19 cellular contexts compared by ENCODE assay signal in the genomic region with DNA sequence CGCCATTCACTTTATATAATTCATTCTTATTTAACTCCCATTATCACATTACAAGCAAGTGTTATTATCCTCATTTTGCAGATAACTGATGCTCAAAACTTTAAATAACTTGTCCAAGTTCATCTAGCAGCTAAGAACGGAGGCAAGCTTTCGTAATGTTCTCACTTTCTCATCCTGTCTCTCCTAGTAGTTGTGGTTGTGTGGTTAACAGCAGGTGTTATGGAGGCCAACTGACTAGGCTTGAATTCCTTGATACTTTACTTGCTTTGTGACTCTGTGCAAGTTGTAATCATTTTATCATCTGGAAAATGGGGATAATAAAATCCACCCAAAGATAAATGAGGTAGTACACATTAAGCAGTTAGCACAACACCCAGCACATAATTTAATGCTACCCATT.
DNase-seq lines count a peak whose midpoint lies in the region; ATAC-seq and TF ChIP-seq lines count a peak whose summit lies in the region.
"Had no signal": no experiment of that assay in that cellular context is flagged by ENCODE, and none has a peak within 500 bp of the region (broad histone marks: within the 10 kb centered on the region; RNA-seq: fewer than 3 reads in every experiment).

No MANE protein-coding gene starts in this region.

- no peaks in the 10 kb centered on the region for H3K36me3 ChIP-seq in neuron (ENCODE audit: insufficient read depth, low read length)
- H3K36me3 ChIP-seq in psoas muscle (ENCODE audit: insufficient read depth in 1 of 2, low read depth in 1 of 2): no peaks in the 10 kb centered on the region
- H3K36me3 ChIP-seq: breast epithelium, thoracic aorta had no signal

- H3K27me3 ChIP-seq in neuron (ENCODE audit: insufficient read depth, low read length) (no peaks in the 10 kb centered on the region), psoas muscle (ENCODE audit: insufficient read depth in 3 of 3, low read length in 2 of 3) (no peaks in the 10 kb centered on the region)
- H3K27me3 ChIP-seq: breast epithelium, dorsolateral prefrontal cortex had no signal

- H3K27ac ChIP-seq in psoas muscle: no peak overlapping the region
- H3K27ac ChIP-seq: breast epithelium, dorsolateral prefrontal cortex, thoracic aorta had no signal

- DNase-seq in SIG-M5 (lab: John Stamatoyannopoulos, UW): peak; percentile 7
- no peak for DNase-seq in psoas muscle
- no peak for DNase-seq in cerebellar nuclear complex (lab: John Stamatoyannopoulos, UW)
- no peak for DNase-seq in NCI-H2171 (lab: John Stamatoyannopoulos, UW)
- DNase-seq: activated CD4-positive, alpha-beta T cell treated with anti-CD3 and anti-CD28 coated beads, Interleukin-2, amount 50 U/mL, for 48 hours; activated naive CD4-positive, alpha-beta T cell treated with anti-CD3 and anti-CD28 coated beads, Interleukin-2, amount 10 ng/mL, durations not matched to agents 7 days and 5 days; activated T-cell treated with anti-CD3 and anti-CD28 coated beads, Interleukin-2, amount 50 U/mL, for 1 hour; dorsolateral prefrontal cortex; GDM1; HCEC 1CT; NCI-H1105 treated with DMSO at 0.1 percent for 48 hours; NCI-H2171 treated with DMSO at 0.1 percent for 48 hours; NCI-H82 had no signal

- ATAC-seq in GM21423 (IDR thresholded peaks at IDR 0.05; ENCODE audit: unreplicated experiment) (peak; percentile 46), HG03159 (IDR thresholded peaks at IDR 0.05; ENCODE audit: unreplicated experiment) (peak; percentile 68), psoas muscle (no peak)

- H2AFZ ChIP-seq in neuron (ENCODE audit: low read depth, low read length): peak overlapping the region; percentile 11

- 87 to 95% (median 90%) methylated on average over 3 of the region's 3 CpGs for WGBS in psoas muscle, 3 donors

- no peak for TF ChIP-seq CTCF in psoas muscle (IDR thresholded peaks at IDR 0.05)

- intact Hi-C loops in psoas muscle (cut with DNase I): no loop called here

- H3K4me3 ChIP-seq in neuron (ENCODE audit: low read length) (no peak overlapping the region), psoas muscle (no peak overlapping the region)
- H3K4me3 ChIP-seq: breast epithelium, smooth muscle cell, thoracic aorta had no signal

- H3K4me1 ChIP-seq in neuron (ENCODE audit: insufficient read depth, low read length): peaks cover 55% of the 10 kb centered on the region
- H3K4me1 ChIP-seq in psoas muscle: no peaks in the 10 kb centered on the region
- H3K4me1 ChIP-seq: breast epithelium had no signal

- peaks cover 3% of the 10 kb centered on the region for H3K9me3 ChIP-seq in neuron (ENCODE audit: low read length)
- no peaks in the 10 kb centered on the region for H3K9me3 ChIP-seq in psoas muscle
- H3K9me3 ChIP-seq: breast epithelium, thoracic aorta had no signal

Comparison
In these comparisons a context has a peak if more than half of its experiments do, and no peak if none do; other contexts are left out.
1. ATAC-seq: peak in GM21423 (single experiment) and HG03159 (single experiment); none in psoas muscle (0 of 4).